ENCODE assay signal across 24 cellular contexts in genomic region chr18:21345851-21346250, GRCh38.
"Had no signal": no experiment of that assay in that cellular context is flagged by ENCODE, and none has a peak within 500 bp of the region (broad histone marks: within the 10 kb centered on the region; RNA-seq: fewer than 3 reads in every experiment).

No MANE protein-coding gene starts in this region.

- H3K4me1 ChIP-seq: esophagus squamous epithelium, heart left ventricle, upper lobe of left lung had no signal

- H3K27ac ChIP-seq: esophagus squamous epithelium, heart left ventricle, neutrophil, ovary, thoracic aorta, upper lobe of left lung, WERI-Rb-1 had no signal

- H3K9me3 ChIP-seq: esophagus squamous epithelium, heart left ventricle, neutrophil, ovary, thoracic aorta, upper lobe of left lung had no signal

- ATAC-seq: activated CD8-positive, alpha-beta memory T cell treated with anti-CD3 and anti-CD28 coated beads, Interleukin-2, amount 10 ng/mL, durations not matched to agents 7 days and 5 days; activated CD8-positive, alpha-beta T cell treated with anti-CD3 and anti-CD28 coated beads for 36 hours; activated naive CD8-positive, alpha-beta T cell treated with anti-CD3 and anti-CD28 coated beads, Interleukin-2, amount 50 U/mL, for 24 hours; heart left ventricle; left colon; naive thymus-derived CD4-positive, alpha-beta T cell; right cardiac atrium had no signal

- H3K36me3 ChIP-seq: esophagus squamous epithelium, heart left ventricle, neutrophil, ovary, thoracic aorta, upper lobe of left lung, WERI-Rb-1 had no signal

- DNase-seq: activated CD4-positive, alpha-beta T cell treated with anti-CD3 and anti-CD28 coated beads, Interleukin-2, amount 10 ng/mL, durations not matched to agents 7 days and 5 days; activated CD4-positive, CD25-positive, alpha-beta regulatory T cell treated with anti-CD3 and anti-CD28 coated beads, Interleukin-2, amount 50 U/mL, for 72 hours; activated CD8-positive, alpha-beta memory T cell treated with anti-CD3 and anti-CD28 coated beads, Interleukin-2, amount 10 ng/mL, durations not matched to agents 7 days and 5 days; activated CD8-positive, alpha-beta T cell treated with anti-CD3 and anti-CD28 coated beads for 36 hours; activated gamma-delta T cell; activated naive CD4-positive, alpha-beta T cell treated with anti-CD3 and anti-CD28 coated beads, Interleukin-2, amount 50 U/mL, for 16 hours; activated naive CD8-positive, alpha-beta T cell treated with anti-CD3 and anti-CD28 coated beads, Interleukin-2, amount 50 U/mL, for 24 hours; anterior cingulate cortex; central memory CD4-positive, alpha-beta T cell; effector memory CD4-positive, alpha-beta T cell; esophagus squamous epithelium; heart left ventricle; left colon; mesendoderm; naive thymus-derived CD4-positive, alpha-beta T cell; ovary; right cardiac atrium; stimulated activated CD4-positive, alpha-beta T cell treated with anti-CD3 and anti-CD28 coated beads, Interleukin-4, amount 100 ng/mL, for 24 hours; stimulated activated naive CD4-positive, alpha-beta T cell treated with Interleukin-2 at 50 U/mL for 16 hours; T-helper 1 cell; upper lobe of left lung; WERI-Rb-1 had no signal

- H3K27me3 ChIP-seq: esophagus squamous epithelium, heart left ventricle, neutrophil, ovary, upper lobe of left lung had no signal

- H3K4me3 ChIP-seq: esophagus squamous epithelium, heart left ventricle, ovary, thoracic aorta, upper lobe of left lung had no signal
